6 cellular contexts compared by ENCODE assay signal in the genomic region with DNA sequence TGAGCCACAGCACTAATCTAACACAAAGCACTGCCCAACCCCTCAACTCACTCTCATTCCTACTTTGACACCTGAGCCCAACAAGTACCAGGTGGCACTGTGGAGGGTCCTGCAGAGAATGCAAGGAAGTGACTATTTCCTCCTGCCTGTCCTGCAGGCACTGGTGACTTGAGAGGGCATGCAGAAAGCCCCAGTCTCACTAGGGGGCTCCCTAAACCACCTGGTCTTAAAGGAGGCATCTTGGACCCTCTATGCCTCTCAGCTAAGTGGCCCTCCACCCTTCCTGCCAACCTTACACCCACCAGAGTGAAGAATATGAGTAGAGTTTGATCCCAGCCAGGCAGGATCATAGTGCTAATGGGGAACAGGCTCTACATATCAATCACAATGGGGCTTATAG. TPM values are rescaled to one million over a fixed set of nuclear protein-coding genes. Genes with fewer than 3 reads are reported as not detected.
DNase-seq lines count a peak whose midpoint lies in the region; TF ChIP-seq lines count a peak whose summit lies in the region.

No MANE protein-coding gene starts in this region.

- peak; percentile 39 for TF ChIP-seq CTCF in AG09319 (IDR thresholded peaks at IDR 0.05; ENCODE audit: low read depth, low read length)
- TF ChIP-seq CTCF in cardiac fibroblast (IDR thresholded peaks at IDR 0.05; ENCODE audit: low read depth, low read length), result peak; percentile 43

- DNase-seq in AG09319 (ENCODE audit: extremely low read depth, low read depth) (no peak), HT-29 (ENCODE audit: low spot score) (peak; percentile 17), cardiac fibroblast (ENCODE audit: low read depth in 2 of 2) (peak; percentile 29 to 39), NCI-H1105 (lab: John Stamatoyannopoulos, UW) (no peak), AG08395 (ENCODE audit: low spot score) (no peak), NCI-H446 treated with DMSO at 0.1 percent for 48 hours (lab: John Stamatoyannopoulos, UW) (no peak)

- H3K4me3 ChIP-seq in cardiac fibroblast (replicated peaks in 1 of 2; ENCODE audit: low read depth in 2 of 2, low read length in 2 of 2), result no peak overlapping the region

RNA-seq across cellular contexts. Expression of a gene that starts 15.2 kb away (rescaled TPM):
- 10.3 and 12.8 TPM in 2 replicates for total RNA-seq in HT-29 (2014; rRNA removed; shearing (Covaris generic))

RNA-seq across cellular contexts. Expression of a gene that starts 27.4 kb away (rescaled TPM):
- 5.1 and 6.1 TPM in 2 replicates for total RNA-seq in HT-29 (2014; rRNA removed; shearing (Covaris generic))

RNA-seq across cellular contexts. Expression of a gene that starts 28.6 kb away (rescaled TPM):
- not detected in 2 replicates for total RNA-seq in HT-29 (2014; rRNA removed; shearing (Covaris generic))

RNA-seq across cellular contexts. Expression of a gene that starts 38.1 kb away (rescaled TPM):
- 0.15 TPM in 1 of 2 replicates, not detected in the other for total RNA-seq in HT-29 (2014; rRNA removed; shearing (Covaris generic))

RNA-seq across cellular contexts. Expression of a gene that starts 41.5 kb away (rescaled TPM):
- total RNA-seq in HT-29 (2014; rRNA removed; shearing (Covaris generic)), result 0.15 and 0.34 TPM in 2 replicates

Comparison
In these comparisons a context has a peak if more than half of its experiments do, and no peak if none do; other contexts are left out.
1. DNase-seq: peak in HT-29 (single experiment) and cardiac fibroblast (2 of 2); none in AG09319 (single experiment), NCI-H1105 (single experiment), AG08395 (single experiment) and NCI-H446 treated with DMSO at 0.1 percent for 48 hours (single experiment).